ENCODE assay signal across 1 cellular context in genomic region chr6:155110721-155111120, GRCh38.
TF ChIP-seq lines count a peak whose summit lies in the region.

No MANE protein-coding gene starts in this region.

TF ChIP-seq in GM23338, 12 proteins besides CTCF, POLR2A, EP300 and RAD21 (continued from another document):
- TF ChIP-seq ZNF462 (CRISPR knock-in tag; IDR thresholded peaks at IDR 0.05) (no peak), NANOG (IDR thresholded peaks at IDR 0.05; ENCODE audit: borderline replicate concordance) (no peak), EZH2 (IDR thresholded peaks at IDR 0.05; ENCODE audit: low read depth, unreplicated experiment) (no peak), CREB1 (CRISPR knock-in tag; IDR thresholded peaks at IDR 0.05; ENCODE audit: low read depth) (no peak)
